In genomic region chr2:23496456-23496855, GRCh38 we compare ENCODE assay signal across 21 cellular contexts.
DNase-seq lines count a peak whose midpoint lies in the region; ATAC-seq and TF ChIP-seq lines count a peak whose summit lies in the region.
"Had no signal": no experiment of that assay in that cellular context is flagged by ENCODE, and none has a peak within 500 bp of the region (broad histone marks: within the 10 kb centered on the region; RNA-seq: fewer than 3 reads in every experiment).

No MANE protein-coding gene starts in this region.

- no peaks in the 10 kb centered on the region for H3K36me3 Mint-ChIP-seq in activated CD4-positive, alpha-beta memory T cell treated with anti-CD3 and anti-CD28 coated beads, Interleukin-2, amount 10 ng/mL, durations not matched to agents 7 days and 5 days (ENCODE audit: low read depth)
- H3K36me3 Mint-ChIP-seq in activated CD4-positive, alpha-beta memory T cell treated with anti-CD3 and anti-CD28 coated beads for 36 hours = no peaks in the 10 kb centered on the region
- H3K36me3 Mint-ChIP-seq in GM23338 (ENCODE audit: low read depth) (no peaks in the 10 kb centered on the region), WTC11 (no peaks in the 10 kb centered on the region)
- no peaks in the 10 kb centered on the region for H3K36me3 Mint-ChIP-seq in naive thymus-derived CD4-positive, alpha-beta T cell
- H3K36me3 Mint-ChIP-seq: CD8-positive, alpha-beta memory T cell; immature natural killer cell had no signal

- H3K9me3 Mint-ChIP-seq in activated CD4-positive, alpha-beta memory T cell treated with anti-CD3 and anti-CD28 coated beads, Interleukin-2, amount 10 ng/mL, durations not matched to agents 7 days and 5 days = no peaks in the 10 kb centered on the region
- no peaks in the 10 kb centered on the region for H3K9me3 Mint-ChIP-seq in activated CD4-positive, alpha-beta memory T cell treated with anti-CD3 and anti-CD28 coated beads for 36 hours
- H3K9me3 Mint-ChIP-seq in GM23338 (no peaks in the 10 kb centered on the region), WTC11 (no peaks in the 10 kb centered on the region)
- H3K9me3 Mint-ChIP-seq in naive thymus-derived CD4-positive, alpha-beta T cell = no peaks in the 10 kb centered on the region
- H3K9me3 Mint-ChIP-seq: CD8-positive, alpha-beta memory T cell; immature natural killer cell had no signal

- CTCF ChIA-PET in activated CD4-positive, alpha-beta memory T cell treated with anti-CD3 and anti-CD28 coated beads, Interleukin-2, amount 10 ng/mL, durations not matched to agents 7 days and 5 days (lab: Charles Lee) = no interaction called here
- CTCF ChIA-PET in activated CD4-positive, alpha-beta memory T cell treated with anti-CD3 and anti-CD28 coated beads for 36 hours (lab: Charles Lee) = no interaction called here
- CTCF ChIA-PET in WTC11 (lab: Charles Lee) = no interaction called here
- CTCF ChIA-PET in naive thymus-derived CD4-positive, alpha-beta T cell (lab: Charles Lee) = no interaction called here

- peaks cover 38% of the 10 kb centered on the region for H3K4me1 Mint-ChIP-seq in activated CD4-positive, alpha-beta memory T cell treated with anti-CD3 and anti-CD28 coated beads, Interleukin-2, amount 10 ng/mL, durations not matched to agents 7 days and 5 days
- H3K4me1 Mint-ChIP-seq in activated CD4-positive, alpha-beta memory T cell treated with anti-CD3 and anti-CD28 coated beads for 36 hours (ENCODE audit: low read depth) = peaks cover 25% of the 10 kb centered on the region
- peaks cover 33% of the 10 kb centered on the region for H3K4me1 Mint-ChIP-seq in GM23338
- peaks cover 31% of the 10 kb centered on the region for H3K4me1 Mint-ChIP-seq in WTC11
- H3K4me1 Mint-ChIP-seq in naive thymus-derived CD4-positive, alpha-beta T cell = peaks cover 21 to 61% (median 29%) of the 10 kb centered on the region in 7 donors

- no peaks in the 10 kb centered on the region for H3K9me2 ChIP-seq in GM23338 (ENCODE audit: insufficient read depth)

- H4K20me1 ChIP-seq in GM23338 (replicated peaks; ENCODE audit: insufficient read depth) = no peaks in the 10 kb centered on the region

- H3K4me3 ChIP-seq in GM23338 = no peak overlapping the region
- peak overlapping the region; percentile 9 for H3K4me3 ChIP-seq in naive thymus-derived CD4-positive, alpha-beta T cell (ENCODE audit: low read length)
- H3K4me3 ChIP-seq: A549, gastroesophageal sphincter, hepatocyte, left lung, psoas muscle, vagina had no signal

- intact Hi-C loops in activated CD4-positive, alpha-beta memory T cell treated with anti-CD3 and anti-CD28 coated beads for 36 hours (cut with micrococcal nuclease) = no loop called here
- intact Hi-C loops in naive thymus-derived CD4-positive, alpha-beta T cell (cut with micrococcal nuclease) = loop anchor here in 1 of 2 donors (2.0 kb wide), 1 partner anchor 36 kb away; no protein-coding TSS in a partner anchor

- POLR2A ChIA-PET in activated CD4-positive, alpha-beta memory T cell treated with anti-CD3 and anti-CD28 coated beads, Interleukin-2, amount 10 ng/mL, durations not matched to agents 7 days and 5 days (lab: Charles Lee) = no interaction called here
- POLR2A ChIA-PET in activated CD4-positive, alpha-beta memory T cell treated with anti-CD3 and anti-CD28 coated beads for 36 hours (lab: Charles Lee) = no interaction called here
- POLR2A ChIA-PET in WTC11 (lab: Charles Lee) = no interaction called here
- POLR2A ChIA-PET in naive thymus-derived CD4-positive, alpha-beta T cell (lab: Charles Lee) = no interaction called here

- no peaks in the 10 kb centered on the region for H3K27me3 ChIP-seq in GM23338 (ENCODE audit: insufficient read depth)
- no peaks in the 10 kb centered on the region for H3K27me3 ChIP-seq in naive thymus-derived CD4-positive, alpha-beta T cell (ENCODE audit: control insufficient read depth in 2 of 2, insufficient read depth in 2 of 2, low read length in 2 of 2)
- H3K27me3 ChIP-seq: gastroesophageal sphincter, hepatocyte, vagina had no signal

- TF ChIP-seq CTCF in GM23338 (conservative IDR thresholded peaks at IDR 0.05; ENCODE audit: low read depth in 2 of 2) (no peak), WTC11 (IDR thresholded peaks at IDR 0.05) (no peak)

- ATAC-seq in GM23338 = peak; percentile 36
- peak; percentile 48 for ATAC-seq in WTC11
- no peak for ATAC-seq in naive thymus-derived CD4-positive, alpha-beta T cell
- ATAC-seq: A549, gastroesophageal sphincter, PC-3 had no signal

- H3F3A ChIP-seq in GM23338 (replicated peaks; ENCODE audit: low read depth) = no peaks in the 10 kb centered on the region

- no peaks in the 10 kb centered on the region for H3K9me3 ChIP-seq in naive thymus-derived CD4-positive, alpha-beta T cell (ENCODE audit: control insufficient read depth in 2 of 3, low read length in 3 of 3)
- H3K9me3 ChIP-seq: A549, gastroesophageal sphincter, left lung, psoas muscle, vagina had no signal

- H3K36me3 ChIP-seq in GM23338 (ENCODE audit: insufficient read depth) = no peaks in the 10 kb centered on the region
- H3K36me3 ChIP-seq in naive thymus-derived CD4-positive, alpha-beta T cell (ENCODE audit: control insufficient read depth in 2 of 3, insufficient read depth in 3 of 3, low read length in 3 of 3) = no peaks in the 10 kb centered on the region
- H3K36me3 ChIP-seq: gastroesophageal sphincter, left lung, vagina had no signal

- no peaks in the 10 kb centered on the region for H3K79me2 ChIP-seq in GM23338 (replicated peaks; ENCODE audit: insufficient read depth)
- H3K79me2 ChIP-seq: hepatocyte had no signal

- DNase-seq in activated CD4-positive, alpha-beta memory T cell treated with anti-CD3 and anti-CD28 coated beads, Interleukin-2, amount 10 ng/mL, durations not matched to agents 7 days and 5 days = no peak
- DNase-seq in activated CD4-positive, alpha-beta memory T cell treated with anti-CD3 and anti-CD28 coated beads for 36 hours = no peak
- DNase-seq in GM23338 (ENCODE audit: low spot score) (no peak), WTC11 (ENCODE audit: low spot score) (no peak), DMS114 treated with DMSO at 0.1 percent for 48 hours (lab: John Stamatoyannopoulos, UW; ENCODE audit: unreplicated experiment) (no peak), NCI-H2196 (lab: John Stamatoyannopoulos, UW; ENCODE audit: unreplicated experiment) (no peak), caudate nucleus (lab: John Stamatoyannopoulos, UW) (no peak)
- DNase-seq in naive thymus-derived CD4-positive, alpha-beta T cell = no peak
- DNase-seq: GOT3, immature natural killer cell, NCI-H510A treated with DMSO at 0.1 percent for 48 hours, nucleus accumbens had no signal

- H3K27ac Mint-ChIP-seq in activated CD4-positive, alpha-beta memory T cell treated with anti-CD3 and anti-CD28 coated beads, Interleukin-2, amount 10 ng/mL, durations not matched to agents 7 days and 5 days = peak overlapping the region; percentile 28
- no peak overlapping the region for H3K27ac Mint-ChIP-seq in activated CD4-positive, alpha-beta memory T cell treated with anti-CD3 and anti-CD28 coated beads for 36 hours
- no peak overlapping the region for H3K27ac Mint-ChIP-seq in GM23338
- peak overlapping the region; percentile 80; the same call in 1 of the 2 replicates for H3K27ac Mint-ChIP-seq in WTC11
- H3K27ac Mint-ChIP-seq in naive thymus-derived CD4-positive, alpha-beta T cell = peak overlapping the region in 3 of 9 donors; percentile 14 to 35 (median 27)
- H3K27ac Mint-ChIP-seq: CD8-positive, alpha-beta memory T cell had no signal

- peak overlapping the region; percentile 46; the same call in 1 of the 2 replicates for H3K4me2 ChIP-seq in GM23338
- H3K4me2 ChIP-seq: A549, hepatocyte had no signal

- no peak overlapping the region for H2AFZ ChIP-seq in GM23338
- H2AFZ ChIP-seq: hepatocyte had no signal

- no peak overlapping the region for H3K4me3 Mint-ChIP-seq in activated CD4-positive, alpha-beta memory T cell treated with anti-CD3 and anti-CD28 coated beads, Interleukin-2, amount 10 ng/mL, durations not matched to agents 7 days and 5 days
- no peak overlapping the region for H3K4me3 Mint-ChIP-seq in activated CD4-positive, alpha-beta memory T cell treated with anti-CD3 and anti-CD28 coated beads for 36 hours
- H3K4me3 Mint-ChIP-seq in GM23338 (no peak overlapping the region), WTC11 (no peak overlapping the region)
- H3K4me3 Mint-ChIP-seq in naive thymus-derived CD4-positive, alpha-beta T cell = peak overlapping the region in 9 of 10 donors; percentile 26 to 79 (median 62)
- H3K4me3 Mint-ChIP-seq: immature natural killer cell had no signal

- peaks cover 19% of the 10 kb centered on the region; the same call in 1 of the 2 replicates for H3K4me1 ChIP-seq in GM23338 (ENCODE audit: insufficient read depth)
- H3K4me1 ChIP-seq in naive thymus-derived CD4-positive, alpha-beta T cell (ENCODE audit: control insufficient read depth in 2 of 2, insufficient read depth in 2 of 2, low read length in 2 of 2) = peaks cover 0 to 30% of the 10 kb centered on the region in 2 donors
- H3K4me1 ChIP-seq: A549 had no signal

- 0 out of 2 replicates have a peak overlapping the region, but pooled peaks have one; percentile 4 for H3K27ac ChIP-seq in GM23338 (ENCODE audit: low read depth)
- no peak overlapping the region for H3K27ac ChIP-seq in naive thymus-derived CD4-positive, alpha-beta T cell (ENCODE audit: low read depth, low read length)
- no peak overlapping the region for H3K27ac ChIP-seq in caudate nucleus (ENCODE audit: low read depth, low read length)
- H3K27ac ChIP-seq: A549, gastroesophageal sphincter, hepatocyte, HL-60, left lung, psoas muscle, vagina had no signal

- H3K27me3 Mint-ChIP-seq in activated CD4-positive, alpha-beta memory T cell treated with anti-CD3 and anti-CD28 coated beads, Interleukin-2, amount 10 ng/mL, durations not matched to agents 7 days and 5 days = peaks cover 16% of the 10 kb centered on the region
- peaks cover 11% of the 10 kb centered on the region for H3K27me3 Mint-ChIP-seq in activated CD4-positive, alpha-beta memory T cell treated with anti-CD3 and anti-CD28 coated beads for 36 hours
- peaks cover 4% of the 10 kb centered on the region for H3K27me3 Mint-ChIP-seq in GM23338 (ENCODE audit: insufficient read depth, low read depth, poor library complexity)
- no peaks in the 10 kb centered on the region for H3K27me3 Mint-ChIP-seq in WTC11 (ENCODE audit: low read depth)
- H3K27me3 Mint-ChIP-seq in naive thymus-derived CD4-positive, alpha-beta T cell = peaks cover 0 to 19% (median 0%) of the 10 kb centered on the region in 5 donors

TF ChIP-seq in GM23338, 12 proteins besides CTCF, POLR2A, EP300 and RAD21 (continues in another document):
- no peak for TF ChIP-seq CREB1 (CRISPR knock-in tag; IDR thresholded peaks at IDR 0.05; ENCODE audit: low read depth)
- no peak for TF ChIP-seq EZH2 (IDR thresholded peaks at IDR 0.05; ENCODE audit: low read depth, unreplicated experiment)
- TF ChIP-seq NANOG (IDR thresholded peaks at IDR 0.05; ENCODE audit: borderline replicate concordance) = no peak

TF ChIP-seq in WTC11, 78 proteins besides CTCF, POLR2A, EP300 and RAD21 (continues in another document):
- TF ChIP-seq ZNF671 (CRISPR knock-in tag; IDR thresholded peaks at IDR 0.05) (no peak), MAX (CRISPR knock-in tag; IDR thresholded peaks at IDR 0.05) (no peak)

Comparison
In these comparisons a context has a peak if more than half of its experiments do, and no peak if none do; other contexts are left out.
1. H3K27ac Mint-ChIP-seq: peak in activated CD4-positive, alpha-beta memory T cell treated with anti-CD3 and anti-CD28 coated beads, Interleukin-2, amount 10 ng/mL, durations not matched to agents 7 days and 5 days (single experiment) and WTC11 (single experiment); none in activated CD4-positive, alpha-beta memory T cell treated with anti-CD3 and anti-CD28 coated beads for 36 hours (single experiment) and GM23338 (single experiment).
2. H3K4me3 Mint-ChIP-seq: peak in naive thymus-derived CD4-positive, alpha-beta T cell (9 of 10); none in activated CD4-positive, alpha-beta memory T cell treated with anti-CD3 and anti-CD28 coated beads, Interleukin-2, amount 10 ng/mL, durations not matched to agents 7 days and 5 days (single experiment), activated CD4-positive, alpha-beta memory T cell treated with anti-CD3 and anti-CD28 coated beads for 36 hours (single experiment), GM23338 (single experiment) and WTC11 (single experiment).